In the genomic region with DNA sequence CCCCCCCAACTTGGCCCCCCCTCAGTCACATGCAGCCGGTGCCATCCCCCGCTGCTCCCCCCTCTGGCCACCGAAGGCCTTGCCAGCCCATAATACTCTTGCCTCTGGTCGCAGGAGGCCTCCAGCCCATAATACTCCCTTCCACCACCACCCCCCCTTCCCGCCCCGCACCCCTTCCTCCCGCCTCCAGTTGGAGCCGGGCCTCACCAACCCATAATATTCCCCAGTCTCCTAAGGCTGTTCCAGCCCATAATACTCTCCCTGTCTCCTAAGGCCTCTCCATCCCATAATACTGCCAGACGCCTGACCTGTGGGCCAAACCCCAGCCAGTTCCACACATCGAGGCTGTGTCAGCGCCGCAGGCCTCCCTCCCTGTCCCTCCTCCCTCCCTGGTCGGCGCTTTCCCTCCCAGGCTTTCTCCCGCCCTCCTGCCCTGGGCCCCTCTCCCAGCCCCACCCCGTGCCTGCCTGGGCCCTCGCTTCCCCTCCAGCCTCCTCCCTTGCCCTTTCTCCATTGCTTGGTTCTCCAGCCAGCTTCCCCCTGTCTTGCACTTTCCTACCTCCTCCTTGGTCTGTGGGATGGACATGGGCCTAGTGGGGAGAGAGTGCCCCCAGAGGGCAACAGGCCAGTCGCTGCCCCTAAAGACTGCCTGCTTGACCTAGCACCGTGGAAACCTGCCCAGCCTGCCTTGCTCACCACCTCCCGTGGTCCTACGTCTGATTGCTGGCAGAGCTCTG, we compare ENCODE assay signal across 1 cellular context.
TF ChIP-seq lines count a peak whose summit lies in the region.

No MANE protein-coding gene starts in this region.

TF ChIP-seq in GM12878, 131 proteins besides CTCF, POLR2A, EP300 and RAD21 (continued from another document):
- TF ChIP-seq POLR2AphosphoS2 (IDR thresholded peaks at IDR 0.05; ENCODE audit: low read depth, low read length) (no peak), BHLHE40 (IDR thresholded peaks at IDR 0.05; ENCODE audit: borderline replicate concordance in 1 of 2, low read depth in 2 of 2, low read length in 1 of 2) (peak; percentile 15 to 34; a peak in 1 of 4 replicates), SMC3 (IDR thresholded peaks at IDR 0.05; ENCODE audit: borderline replicate concordance, low read length) (no peak), RFX5 (IDR thresholded peaks at IDR 0.05; ENCODE audit: low read depth, low read length) (no peak), TCF12 (IDR thresholded peaks at IDR 0.05; ENCODE audit: low read depth, low read length) (no peak), CHD2 (IDR thresholded peaks at IDR 0.05; ENCODE audit: borderline replicate concordance, low read depth, low read length) (0 out of 2 replicates have a peak, but pooled peaks have one; percentile 13), ZZZ3 (IDR thresholded peaks at IDR 0.05; ENCODE audit: control insufficient read depth, insufficient read length, low read depth) (no peak), STAT3 (IDR thresholded peaks at IDR 0.05; ENCODE audit: low read depth, low read length) (no peak), SMAD1 (IDR thresholded peaks at IDR 0.05; ENCODE audit: low read depth, partially characterized antibody) (no peak), SREBF2 (IDR thresholded peaks at IDR 0.05; ENCODE audit: low read length) (no peak), ZNF217 (IDR thresholded peaks at IDR 0.05) (no peak), KDM1A (IDR thresholded peaks at IDR 0.05; ENCODE audit: borderline replicate concordance) (no peak), IKZF2 (IDR thresholded peaks at IDR 0.05) (peak; percentile 48 to 54; a peak in 3 of 4 replicates)
- TF ChIP-seq, protein P1, sequence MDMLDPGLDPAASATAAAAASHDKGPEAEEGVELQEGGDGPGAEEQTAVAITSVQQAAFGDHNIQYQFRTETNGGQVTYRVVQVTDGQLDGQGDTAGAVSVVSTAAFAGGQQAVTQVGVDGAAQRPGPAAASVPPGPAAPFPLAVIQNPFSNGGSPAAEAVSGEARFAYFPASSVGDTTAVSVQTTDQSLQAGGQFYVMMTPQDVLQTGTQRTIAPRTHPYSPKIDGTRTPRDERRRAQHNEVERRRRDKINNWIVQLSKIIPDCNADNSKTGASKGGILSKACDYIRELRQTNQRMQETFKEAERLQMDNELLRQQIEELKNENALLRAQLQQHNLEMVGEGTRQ (IDR thresholded peaks at IDR 0.05; ENCODE audit: borderline replicate concordance, low read depth, low read length), result no peak
- TF ChIP-seq, protein P2, sequence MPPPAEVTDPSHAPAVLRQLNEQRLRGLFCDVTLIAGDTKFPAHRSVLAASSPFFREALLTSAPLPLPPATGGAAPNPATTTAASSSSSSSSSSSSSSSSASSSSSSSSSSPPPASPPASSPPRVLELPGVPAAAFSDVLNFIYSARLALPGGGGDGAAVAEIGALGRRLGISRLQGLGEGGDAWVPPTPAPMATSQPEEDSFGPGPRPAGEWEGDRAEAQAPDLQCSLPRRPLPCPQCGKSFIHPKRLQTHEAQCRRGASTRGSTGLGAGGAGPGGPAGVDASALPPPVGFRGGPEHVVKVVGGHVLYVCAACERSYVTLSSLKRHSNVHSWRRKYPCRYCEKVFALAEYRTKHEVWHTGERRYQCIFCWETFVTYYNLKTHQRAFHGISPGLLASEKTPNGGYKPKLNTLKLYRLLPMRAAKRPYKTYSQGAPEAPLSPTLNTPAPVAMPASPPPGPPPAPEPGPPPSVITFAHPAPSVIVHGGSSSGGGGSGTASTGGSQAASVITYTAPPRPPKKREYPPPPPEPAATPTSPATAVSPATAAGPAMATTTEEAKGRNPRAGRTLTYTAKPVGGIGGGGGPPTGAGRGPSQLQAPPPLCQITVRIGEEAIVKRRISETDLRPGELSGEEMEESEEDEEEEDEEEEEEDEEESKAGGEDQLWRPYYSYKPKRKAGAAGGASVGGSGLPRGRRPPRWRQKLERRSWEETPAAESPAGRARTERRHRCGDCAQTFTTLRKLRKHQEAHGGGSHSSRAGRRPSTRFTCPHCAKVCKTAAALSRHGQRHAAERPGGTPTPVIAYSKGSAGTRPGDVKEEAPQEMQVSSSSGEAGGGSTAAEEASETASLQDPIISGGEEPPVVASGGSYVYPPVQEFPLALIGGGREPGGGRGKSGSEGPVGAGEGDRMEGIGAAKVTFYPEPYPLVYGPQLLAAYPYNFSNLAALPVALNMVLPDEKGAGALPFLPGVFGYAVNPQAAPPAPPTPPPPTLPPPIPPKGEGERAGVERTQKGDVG (CRISPR knock-in tag; IDR thresholded peaks at IDR 0.05), result no peak
- TF ChIP-seq, protein P3, sequence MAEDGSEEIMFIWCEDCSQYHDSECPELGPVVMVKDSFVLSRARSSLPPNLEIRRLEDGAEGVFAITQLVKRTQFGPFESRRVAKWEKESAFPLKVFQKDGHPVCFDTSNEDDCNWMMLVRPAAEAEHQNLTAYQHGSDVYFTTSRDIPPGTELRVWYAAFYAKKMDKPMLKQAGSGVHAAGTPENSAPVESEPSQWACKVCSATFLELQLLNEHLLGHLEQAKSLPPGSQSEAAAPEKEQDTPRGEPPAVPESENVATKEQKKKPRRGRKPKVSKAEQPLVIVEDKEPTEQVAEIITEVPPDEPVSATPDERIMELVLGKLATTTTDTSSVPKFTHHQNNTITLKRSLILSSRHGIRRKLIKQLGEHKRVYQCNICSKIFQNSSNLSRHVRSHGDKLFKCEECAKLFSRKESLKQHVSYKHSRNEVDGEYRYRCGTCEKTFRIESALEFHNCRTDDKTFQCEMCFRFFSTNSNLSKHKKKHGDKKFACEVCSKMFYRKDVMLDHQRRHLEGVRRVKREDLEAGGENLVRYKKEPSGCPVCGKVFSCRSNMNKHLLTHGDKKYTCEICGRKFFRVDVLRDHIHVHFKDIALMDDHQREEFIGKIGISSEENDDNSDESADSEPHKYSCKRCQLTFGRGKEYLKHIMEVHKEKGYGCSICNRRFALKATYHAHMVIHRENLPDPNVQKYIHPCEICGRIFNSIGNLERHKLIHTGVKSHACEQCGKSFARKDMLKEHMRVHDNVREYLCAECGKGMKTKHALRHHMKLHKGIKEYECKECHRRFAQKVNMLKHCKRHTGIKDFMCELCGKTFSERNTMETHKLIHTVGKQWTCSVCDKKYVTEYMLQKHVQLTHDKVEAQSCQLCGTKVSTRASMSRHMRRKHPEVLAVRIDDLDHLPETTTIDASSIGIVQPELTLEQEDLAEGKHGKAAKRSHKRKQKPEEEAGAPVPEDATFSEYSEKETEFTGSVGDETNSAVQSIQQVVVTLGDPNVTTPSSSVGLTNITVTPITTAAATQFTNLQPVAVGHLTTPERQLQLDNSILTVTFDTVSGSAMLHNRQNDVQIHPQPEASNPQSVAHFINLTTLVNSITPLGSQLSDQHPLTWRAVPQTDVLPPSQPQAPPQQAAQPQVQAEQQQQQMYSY (CRISPR knock-in tag; IDR thresholded peaks at IDR 0.05), result no peak
- TF ChIP-seq, protein P4, sequence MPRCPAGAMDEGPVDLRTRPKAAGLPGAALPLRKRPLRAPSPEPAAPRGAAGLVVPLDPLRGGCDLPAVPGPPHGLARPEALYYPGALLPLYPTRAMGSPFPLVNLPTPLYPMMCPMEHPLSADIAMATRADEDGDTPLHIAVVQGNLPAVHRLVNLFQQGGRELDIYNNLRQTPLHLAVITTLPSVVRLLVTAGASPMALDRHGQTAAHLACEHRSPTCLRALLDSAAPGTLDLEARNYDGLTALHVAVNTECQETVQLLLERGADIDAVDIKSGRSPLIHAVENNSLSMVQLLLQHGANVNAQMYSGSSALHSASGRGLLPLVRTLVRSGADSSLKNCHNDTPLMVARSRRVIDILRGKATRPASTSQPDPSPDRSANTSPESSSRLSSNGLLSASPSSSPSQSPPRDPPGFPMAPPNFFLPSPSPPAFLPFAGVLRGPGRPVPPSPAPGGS (IDR thresholded peaks at IDR 0.05; ENCODE audit: borderline replicate concordance, insufficient read depth, low read depth, low read length, poor library complexity, severe bottlenecking), result no peak
TF ChIP-seq in GM12878: peak in this region for 8.
